1 cellular context compared by ENCODE assay signal in genomic region chr4:73415807-73416238, GRCh38.
TF ChIP-seq lines count a peak whose summit lies in the region.

No MANE protein-coding gene starts in this region.

TF ChIP-seq in HepG2, 621 proteins besides CTCF, POLR2A, EP300 and RAD21 (continued from another document and continues in another):
- TF ChIP-seq, protein P1, sequence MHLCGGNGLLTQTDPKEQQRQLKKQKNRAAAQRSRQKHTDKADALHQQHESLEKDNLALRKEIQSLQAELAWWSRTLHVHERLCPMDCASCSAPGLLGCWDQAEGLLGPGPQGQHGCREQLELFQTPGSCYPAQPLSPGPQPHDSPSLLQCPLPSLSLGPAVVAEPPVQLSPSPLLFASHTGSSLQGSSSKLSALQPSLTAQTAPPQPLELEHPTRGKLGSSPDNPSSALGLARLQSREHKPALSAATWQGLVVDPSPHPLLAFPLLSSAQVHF (CRISPR knock-in tag; IDR thresholded peaks at IDR 0.05) = peak; percentile 34; the same call in 1 of the 2 replicates
- no peak for TF ChIP-seq ZNF724P (CRISPR knock-in tag; IDR thresholded peaks at IDR 0.05; ENCODE audit: borderline replicate concordance)
- TF ChIP-seq GZF1 (CRISPR knock-in tag; IDR thresholded peaks at IDR 0.05) = no peak
- TF ChIP-seq ELF3 (CRISPR knock-in tag; IDR thresholded peaks at IDR 0.05) = 0 out of 2 replicates have a peak, but pooled peaks have one; percentile 14
- TF ChIP-seq KLF16 (CRISPR knock-in tag; IDR thresholded peaks at IDR 0.05) = peak in 1 of 2 experiments; percentile 17; a peak in 1 of 4 replicates
- no peak for TF ChIP-seq ZIK1 (CRISPR knock-in tag; IDR thresholded peaks at IDR 0.05; ENCODE audit: borderline replicate concordance, low read depth)
- TF ChIP-seq, protein P2, sequence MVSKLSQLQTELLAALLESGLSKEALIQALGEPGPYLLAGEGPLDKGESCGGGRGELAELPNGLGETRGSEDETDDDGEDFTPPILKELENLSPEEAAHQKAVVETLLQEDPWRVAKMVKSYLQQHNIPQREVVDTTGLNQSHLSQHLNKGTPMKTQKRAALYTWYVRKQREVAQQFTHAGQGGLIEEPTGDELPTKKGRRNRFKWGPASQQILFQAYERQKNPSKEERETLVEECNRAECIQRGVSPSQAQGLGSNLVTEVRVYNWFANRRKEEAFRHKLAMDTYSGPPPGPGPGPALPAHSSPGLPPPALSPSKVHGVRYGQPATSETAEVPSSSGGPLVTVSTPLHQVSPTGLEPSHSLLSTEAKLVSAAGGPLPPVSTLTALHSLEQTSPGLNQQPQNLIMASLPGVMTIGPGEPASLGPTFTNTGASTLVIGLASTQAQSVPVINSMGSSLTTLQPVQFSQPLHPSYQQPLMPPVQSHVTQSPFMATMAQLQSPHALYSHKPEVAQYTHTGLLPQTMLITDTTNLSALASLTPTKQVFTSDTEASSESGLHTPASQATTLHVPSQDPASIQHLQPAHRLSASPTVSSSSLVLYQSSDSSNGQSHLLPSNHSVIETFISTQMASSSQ (IDR thresholded peaks at IDR 0.05; ENCODE audit: low read depth) = peak; percentile 64
- TF ChIP-seq, protein P2 (CRISPR knock-in tag; IDR thresholded peaks at IDR 0.05; ENCODE audit: borderline replicate concordance) = peak; percentile 48; the same call in 1 of the 2 replicates
- 0 out of 2 replicates have a peak, but pooled peaks have one; percentile 20 for TF ChIP-seq MAFF (IDR thresholded peaks at IDR 0.05; ENCODE audit: low read depth, low read length)
- TF ChIP-seq KLF6 (CRISPR knock-in tag; IDR thresholded peaks at IDR 0.05) = peak; percentile 33; the same call in 1 of the 2 replicates
- no peak for TF ChIP-seq SETDB1 (CRISPR knock-in tag; IDR thresholded peaks at IDR 0.05; ENCODE audit: borderline replicate concordance)
- TF ChIP-seq MAZ (IDR thresholded peaks at IDR 0.05; ENCODE audit: borderline replicate concordance, low read depth, low read length) = no peak
- TF ChIP-seq MAZ (CRISPR knock-in tag; IDR thresholded peaks at IDR 0.05; ENCODE audit: low read depth) = no peak
- TF ChIP-seq, protein P3, sequence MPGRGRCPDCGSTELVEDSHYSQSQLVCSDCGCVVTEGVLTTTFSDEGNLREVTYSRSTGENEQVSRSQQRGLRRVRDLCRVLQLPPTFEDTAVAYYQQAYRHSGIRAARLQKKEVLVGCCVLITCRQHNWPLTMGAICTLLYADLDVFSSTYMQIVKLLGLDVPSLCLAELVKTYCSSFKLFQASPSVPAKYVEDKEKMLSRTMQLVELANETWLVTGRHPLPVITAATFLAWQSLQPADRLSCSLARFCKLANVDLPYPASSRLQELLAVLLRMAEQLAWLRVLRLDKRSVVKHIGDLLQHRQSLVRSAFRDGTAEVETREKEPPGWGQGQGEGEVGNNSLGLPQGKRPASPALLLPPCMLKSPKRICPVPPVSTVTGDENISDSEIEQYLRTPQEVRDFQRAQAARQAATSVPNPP (CRISPR knock-in tag; IDR thresholded peaks at IDR 0.05) = peak; percentile 58; the same call in 1 of the 2 replicates
- TF ChIP-seq ZNF224 (CRISPR knock-in tag; IDR thresholded peaks at IDR 0.05) = no peak
- peak; percentile 3; the same call in 1 of the 2 replicates for TF ChIP-seq ZFY (CRISPR knock-in tag; IDR thresholded peaks at IDR 0.05)
- peak; percentile 81; the same call in 1 of the 2 replicates for TF ChIP-seq MBD4 (IDR thresholded peaks at IDR 0.05; ENCODE audit: borderline replicate concordance, low read length)
- TF ChIP-seq ZNF598 (CRISPR knock-in tag; IDR thresholded peaks at IDR 0.05; ENCODE audit: borderline replicate concordance) = no peak
- no peak for TF ChIP-seq SNAPC5 (CRISPR knock-in tag; IDR thresholded peaks at IDR 0.05; ENCODE audit: borderline replicate concordance)
- peak; percentile 20; the same call in 1 of the 2 replicates for TF ChIP-seq PAXIP1 (CRISPR knock-in tag; conservative IDR thresholded peaks at IDR 0.05)
- TF ChIP-seq ZNF709 (CRISPR knock-in tag; IDR thresholded peaks at IDR 0.05) = no peak
- peak; percentile 78; the same call in 1 of the 2 replicates for TF ChIP-seq CREM (IDR thresholded peaks at IDR 0.05)
- TF ChIP-seq CREM (CRISPR knock-in tag; IDR thresholded peaks at IDR 0.05) = no peak
- peak; percentile 39; the same call in 1 of the 2 replicates for TF ChIP-seq BCL6 (CRISPR knock-in tag; IDR thresholded peaks at IDR 0.05)
- TF ChIP-seq KIAA2018 (CRISPR knock-in tag; IDR thresholded peaks at IDR 0.05; ENCODE audit: borderline replicate concordance) = no peak
- peak; percentile 32; the same call in 1 of the 2 replicates for TF ChIP-seq NR2F6 (IDR thresholded peaks at IDR 0.05)
- TF ChIP-seq NR2F6 (CRISPR knock-in tag; IDR thresholded peaks at IDR 0.05) = no peak
- peak; percentile 57; the same call in 1 of the 2 replicates for TF ChIP-seq HMG20A (CRISPR knock-in tag; IDR thresholded peaks at IDR 0.05; ENCODE audit: borderline replicate concordance)
- 0 out of 2 replicates have a peak, but pooled peaks have one; percentile 54 for TF ChIP-seq ZNF562 (CRISPR knock-in tag; IDR thresholded peaks at IDR 0.05; ENCODE audit: borderline replicate concordance)
- TF ChIP-seq KAT2B (IDR thresholded peaks at IDR 0.05; ENCODE audit: borderline replicate concordance, low read depth, low read length) = no peak
- no peak for TF ChIP-seq ZNF329 (CRISPR knock-in tag; IDR thresholded peaks at IDR 0.05; ENCODE audit: low read depth)
- TF ChIP-seq SOX13 (IDR thresholded peaks at IDR 0.05) = peak; percentile 49; the same call in 1 of the 2 replicates
- TF ChIP-seq SOX13 (CRISPR knock-in tag; conservative IDR thresholded peaks at IDR 0.05 in 1 of 2, IDR thresholded peaks at IDR 0.05 in 1 of 2) = peak in 1 of 2 experiments; percentile 72; a peak in 2 of 4 replicates
- TF ChIP-seq, protein P4, sequence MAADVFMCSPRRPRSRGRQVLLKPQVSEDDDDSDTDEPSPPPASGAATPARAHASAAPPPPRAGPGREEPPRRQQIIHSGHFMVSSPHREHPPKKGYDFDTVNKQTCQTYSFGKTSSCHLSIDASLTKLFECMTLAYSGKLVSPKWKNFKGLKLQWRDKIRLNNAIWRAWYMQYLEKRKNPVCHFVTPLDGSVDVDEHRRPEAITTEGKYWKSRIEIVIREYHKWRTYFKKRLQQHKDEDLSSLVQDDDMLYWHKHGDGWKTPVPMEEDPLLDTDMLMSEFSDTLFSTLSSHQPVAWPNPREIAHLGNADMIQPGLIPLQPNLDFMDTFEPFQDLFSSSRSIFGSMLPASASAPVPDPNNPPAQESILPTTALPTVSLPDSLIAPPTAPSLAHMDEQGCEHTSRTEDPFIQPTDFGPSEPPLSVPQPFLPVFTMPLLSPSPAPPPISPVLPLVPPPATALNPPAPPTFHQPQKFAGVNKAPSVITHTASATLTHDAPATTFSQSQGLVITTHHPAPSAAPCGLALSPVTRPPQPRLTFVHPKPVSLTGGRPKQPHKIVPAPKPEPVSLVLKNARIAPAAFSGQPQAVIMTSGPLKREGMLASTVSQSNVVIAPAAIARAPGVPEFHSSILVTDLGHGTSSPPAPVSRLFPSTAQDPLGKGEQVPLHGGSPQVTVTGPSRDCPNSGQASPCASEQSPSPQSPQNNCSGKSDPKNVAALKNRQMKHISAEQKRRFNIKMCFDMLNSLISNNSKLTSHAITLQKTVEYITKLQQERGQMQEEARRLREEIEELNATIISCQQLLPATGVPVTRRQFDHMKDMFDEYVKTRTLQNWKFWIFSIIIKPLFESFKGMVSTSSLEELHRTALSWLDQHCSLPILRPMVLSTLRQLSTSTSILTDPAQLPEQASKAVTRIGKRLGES (CRISPR knock-in tag; IDR thresholded peaks at IDR 0.05; ENCODE audit: borderline replicate concordance) = 0 out of 2 replicates have a peak, but pooled peaks have one; percentile 13
- peak; percentile 61; the same call in 1 of the 2 replicates for TF ChIP-seq GATA4 (IDR thresholded peaks at IDR 0.05; ENCODE audit: borderline replicate concordance, low read depth)
- TF ChIP-seq ZNF816 (CRISPR knock-in tag; IDR thresholded peaks at IDR 0.05; ENCODE audit: borderline replicate concordance) = peak; percentile 65; the same call in 1 of the 2 replicates
- peak; percentile 81 for TF ChIP-seq TCF7 (IDR thresholded peaks at IDR 0.05; ENCODE audit: low read depth)
